Comparison of ENCODE assay signal across 9 cellular contexts in genomic region chr10:12243860-12244620, GRCh38. TPM values are rescaled to one million over a fixed set of nuclear protein-coding genes. Genes with fewer than 3 reads are reported as not detected.
A peak's percentile ranks its signal among the peaks of the same experiment; 100 is the strongest.
DNase-seq lines count a peak whose midpoint lies in the region; ATAC-seq and TF ChIP-seq lines count a peak whose summit lies in the region.
"Had no signal": no experiment of that assay in that cellular context is flagged by ENCODE, and none has a peak within 500 bp of the region (broad histone marks: within the 10 kb centered on the region; RNA-seq: fewer than 3 reads in every experiment).

No MANE protein-coding gene starts in this region.

- H3K9me3 ChIP-seq in CD4-positive, CD25-positive, alpha-beta regulatory T cell (ENCODE audit: control insufficient read depth in 2 of 2, low read length in 2 of 2): no peaks in the 10 kb centered on the region
- no peaks in the 10 kb centered on the region for H3K9me3 ChIP-seq in OCI-LY7 (ENCODE audit: low read length)
- no peaks in the 10 kb centered on the region for H3K9me3 ChIP-seq in right lobe of liver

- peak overlapping the region; percentile 64 to 87 (median 66) for H3K27ac Mint-ChIP-seq in CD4-positive, CD25-positive, alpha-beta regulatory T cell

- ATAC-seq in CD4-positive, CD25-positive, alpha-beta regulatory T cell (ENCODE audit: low read depth in 2 of 2): peak; percentile 50 to 59
- ATAC-seq in GM21515 (IDR thresholded peaks at IDR 0.05; ENCODE audit: unreplicated experiment) (peak; percentile 50), right lobe of liver (peak in 2 of 4 donors; percentile 24 to 35), HG02759 (IDR thresholded peaks at IDR 0.05; ENCODE audit: unreplicated experiment) (no peak)

- CTCF ChIA-PET in OCI-LY7 (lab: Charles Lee; ENCODE audit: unreplicated experiment): interaction anchor here (1.1 kb wide), 1 partner anchor 412 kb away, joined by 3 read pairs; no protein-coding TSS in a partner anchor

- peaks cover 10% of the 10 kb centered on the region; the same call in 1 of the 2 replicates for H3K79me2 ChIP-seq in OCI-LY7 (ENCODE audit: insufficient read depth, low read depth, low read length)

- no peaks in the 10 kb centered on the region for H3K9me3 Mint-ChIP-seq in CD4-positive, CD25-positive, alpha-beta regulatory T cell

- peaks cover 36% of the 10 kb centered on the region for H3K36me3 Mint-ChIP-seq in CD4-positive, CD25-positive, alpha-beta regulatory T cell

- no peaks in the 10 kb centered on the region for H3K27me3 Mint-ChIP-seq in CD4-positive, CD25-positive, alpha-beta regulatory T cell

- BruUV-seq in OCI-LY7 (replicated peaks; lab: Mats Ljungman, UMichigan): no TSS peak

- DNase-seq in CD4-positive, CD25-positive, alpha-beta regulatory T cell: peak in 1 of 3 donors; percentile 80
- DNase-seq in OCI-LY7 (ENCODE audit: low spot score) (peak; percentile 95), right lobe of liver (peak in 2 of 3 donors; percentile 46 to 53), GM10266 (ENCODE audit: extremely low spot score) (no peak), dermis blood vessel endothelial cell (no peak), A172 (ENCODE audit: low spot score) (no peak)
- DNase-seq: MM.1S had no signal

- no peaks in the 10 kb centered on the region for H3K27me3 ChIP-seq in CD4-positive, CD25-positive, alpha-beta regulatory T cell (ENCODE audit: control insufficient read depth, insufficient read depth, low read length)
- no peaks in the 10 kb centered on the region for H3K27me3 ChIP-seq in right lobe of liver

- H3K9me2 ChIP-seq in OCI-LY7 (ENCODE audit: insufficient read depth, low read length): no peaks in the 10 kb centered on the region

- POLR2A ChIA-PET in OCI-LY7 (lab: Charles Lee): interaction anchor here (1.0 kb wide), 1 partner anchor 98 kb away, joined by 3 read pairs; no protein-coding TSS in a partner anchor

- TF ChIP-seq CTCF in OCI-LY7 (conservative IDR thresholded peaks at IDR 0.05; ENCODE audit: low read length) (no peak), right lobe of liver (IDR thresholded peaks at IDR 0.05) (no peak), GM10266 (IDR thresholded peaks at IDR 0.05; ENCODE audit: control insufficient read depth, insufficient read depth, low read depth, missing control alignments) (no peak)

- no peaks in the 10 kb centered on the region for H3K4me1 ChIP-seq in CD4-positive, CD25-positive, alpha-beta regulatory T cell (ENCODE audit: control insufficient read depth, insufficient read depth, low read length, poor library complexity, severe bottlenecking)
- H3K4me1 ChIP-seq in OCI-LY7 (ENCODE audit: insufficient read depth, low read length, poor library complexity, severe bottlenecking): peaks cover 31% of the 10 kb centered on the region
- no peaks in the 10 kb centered on the region for H3K4me1 ChIP-seq in right lobe of liver

- no peak overlapping the region for H3K4me3 ChIP-seq in CD4-positive, CD25-positive, alpha-beta regulatory T cell (ENCODE audit: low read depth, low read length)
- H3K4me3 ChIP-seq in OCI-LY7 (ENCODE audit: low read depth, low read length, poor library complexity, severe bottlenecking): peak overlapping the region; percentile 2
- no peak overlapping the region for H3K4me3 ChIP-seq in right lobe of liver

- peak overlapping the region; percentile 47 for H3K4me2 ChIP-seq in OCI-LY7 (ENCODE audit: low read length)

- no peak overlapping the region for H2AFZ ChIP-seq in OCI-LY7 (ENCODE audit: low read length)

- peaks cover 42% of the 10 kb centered on the region for H3K36me3 ChIP-seq in CD4-positive, CD25-positive, alpha-beta regulatory T cell (ENCODE audit: control insufficient read depth, insufficient read depth, low read length)
- H3K36me3 ChIP-seq in OCI-LY7 (ENCODE audit: insufficient read depth, low read length) (peaks cover 82% of the 10 kb centered on the region), right lobe of liver (peaks cover 0 to 16% (median 8%) of the 10 kb centered on the region in 4 donors)

- no peak overlapping the region for H3K27ac ChIP-seq in CD4-positive, CD25-positive, alpha-beta regulatory T cell (ENCODE audit: insufficient read depth, low read length, poor library complexity, severe bottlenecking)
- H3K27ac ChIP-seq in OCI-LY7 (ENCODE audit: low read depth, low read length, poor library complexity, severe bottlenecking) (peak overlapping the region; percentile 61), right lobe of liver (no peak overlapping the region)

- no peak for TF ChIP-seq POLR2A in right lobe of liver (IDR thresholded peaks at IDR 0.05)

- peak overlapping the region in 1 of 4 donors; percentile 17 for H3K4me3 Mint-ChIP-seq in CD4-positive, CD25-positive, alpha-beta regulatory T cell

- intact Hi-C loops in OCI-LY7 (cut with micrococcal nuclease; ENCODE audit: unreplicated experiment): no loop called here
- intact Hi-C loops in right lobe of liver (cut with DNase I): no loop called here

- 83% methylated on average over 13 of the region's 18 CpGs for WGBS in right lobe of liver (ENCODE audit: insufficient coverage, low coverage, low lambda C conversion rate, missing lambda C conversion rate)

- H3K4me1 Mint-ChIP-seq in CD4-positive, CD25-positive, alpha-beta regulatory T cell: peaks cover 13 to 39% (median 19%) of the 10 kb centered on the region in 4 donors

- H4K20me1 ChIP-seq in OCI-LY7 (ENCODE audit: insufficient read depth, low read length): peaks cover 13% of the 10 kb centered on the region

RNA-seq across cellular contexts. Expression of gene CDC123, which starts 48.1 kb away (rescaled TPM):
- 50.3 TPM for total RNA-seq in CD4-positive, CD25-positive, alpha-beta regulatory T cell
- 100 to 1,000 TPM in 3 of 4 donors, 10 to 100 TPM in 1; 91.1 to 111 (median 102) TPM for polyA plus RNA-seq in CD4-positive, CD25-positive, alpha-beta regulatory T cell
- 138 and 168 TPM in 2 replicates for total RNA-seq in OCI-LY7 (2014; rRNA removed; shearing (Covaris generic))
- total RNA-seq in OCI-LY7 (2022) (128 and 135 TPM in 2 replicates), right lobe of liver (10 to 100 TPM; 29.5 to 46.3 (median 33.0) TPM), dermis blood vessel endothelial cell (149 and 233 TPM in 2 replicates)
- total RNA-seq in A172 (2014; rRNA removed; shearing (Covaris generic)): 205 and 332 TPM in 2 replicates

RNA-seq across cellular contexts. Expression of gene NUDT5, which starts 48.3 kb away (rescaled TPM):
- total RNA-seq in CD4-positive, CD25-positive, alpha-beta regulatory T cell: 38.1 TPM
- polyA plus RNA-seq in CD4-positive, CD25-positive, alpha-beta regulatory T cell: 100 to 1,000 TPM in 1 of 4 donors, 10 to 100 TPM in 3; 71.5 to 103 (median 89.7) TPM
- total RNA-seq in OCI-LY7 (2014; rRNA removed; shearing (Covaris generic)): 55.7 and 70.2 TPM in 2 replicates
- 92.1 and 105 TPM in 2 replicates for total RNA-seq in OCI-LY7 (2022)
- total RNA-seq in right lobe of liver: 10 to 100 TPM; 48.6 to 64.3 (median 55.8) TPM
- 86.1 and 90.2 TPM in 2 replicates for total RNA-seq in dermis blood vessel endothelial cell
- 166 and 198 TPM in 2 replicates for total RNA-seq in A172 (2014; rRNA removed; shearing (Covaris generic))

Comparison
In these comparisons a context has a peak if more than half of its experiments do, and no peak if none do; other contexts are left out.
1. DNase-seq: peak in OCI-LY7 (single experiment) and right lobe of liver (2 of 3); none in GM10266 (single experiment), dermis blood vessel endothelial cell (single experiment) and A172 (single experiment).